Comparison of ENCODE assay signal across 2 cellular contexts in genomic region chr2:39362595-39362994, GRCh38.
TF ChIP-seq lines count a peak whose summit lies in the region.

No MANE protein-coding gene starts in this region.

TF ChIP-seq in HEK293, 187 proteins besides CTCF, POLR2A, EP300 and RAD21:
- TF ChIP-seq ZNF184 (tag by site-specific recombination; IDR thresholded peaks at IDR 0.05), result no peak
- TF ChIP-seq, protein P1, sequence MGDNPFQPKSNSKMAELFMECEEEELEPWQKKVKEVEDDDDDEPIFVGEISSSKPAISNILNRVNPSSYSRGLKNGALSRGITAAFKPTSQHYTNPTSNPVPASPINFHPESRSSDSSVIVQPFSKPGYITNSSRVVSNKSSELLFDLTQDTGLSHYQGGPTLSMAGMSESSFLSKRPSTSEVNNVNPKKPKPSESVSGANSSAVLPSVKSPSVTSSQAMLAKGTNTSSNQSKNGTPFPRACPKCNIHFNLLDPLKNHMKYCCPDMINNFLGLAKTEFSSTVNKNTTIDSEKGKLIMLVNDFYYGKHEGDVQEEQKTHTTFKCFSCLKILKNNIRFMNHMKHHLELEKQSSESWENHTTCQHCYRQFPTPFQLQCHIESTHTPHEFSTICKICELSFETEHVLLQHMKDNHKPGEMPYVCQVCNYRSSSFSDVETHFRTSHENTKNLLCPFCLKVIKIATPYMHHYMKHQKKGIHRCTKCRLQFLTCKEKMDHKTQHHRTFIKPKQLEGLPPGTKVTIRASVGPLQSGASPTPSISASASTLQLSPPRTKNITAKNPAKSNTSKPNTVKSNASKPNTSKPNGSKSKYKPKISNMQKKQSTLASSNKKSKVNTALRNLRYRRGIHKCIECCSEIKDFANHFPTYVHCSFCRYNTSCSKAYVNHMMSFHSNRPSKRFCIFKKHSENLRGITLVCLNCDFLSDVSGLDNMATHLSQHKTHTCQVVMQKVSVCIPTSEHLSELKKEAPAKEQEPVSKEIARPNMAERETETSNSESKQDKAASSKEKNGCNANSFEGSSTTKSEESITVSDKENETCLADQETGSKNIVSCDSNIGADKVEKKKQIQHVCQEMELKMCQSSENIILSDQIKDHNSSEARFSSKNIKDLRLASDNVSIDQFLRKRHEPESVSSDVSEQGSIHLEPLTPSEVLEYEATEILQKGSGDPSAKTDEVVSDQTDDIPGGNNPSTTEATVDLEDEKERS (tag by site-specific recombination; IDR thresholded peaks at IDR 0.05), result peak; percentile 76; the same call in 1 of the 2 replicates

TF ChIP-seq in H1, 55 proteins besides CTCF, POLR2A, EP300 and RAD21:
- TF ChIP-seq KDM1A (IDR thresholded peaks at IDR 0.05; ENCODE audit: borderline replicate concordance, low read length) (peak; percentile 71), PHF8 (conservative IDR thresholded peaks at IDR 0.05; ENCODE audit: low read depth, low read length) (no peak)
